ENCODE assay signal across 8 cellular contexts in genomic region chr2:181683518-181684453, GRCh38. TPM values are rescaled to one million over a fixed set of nuclear protein-coding genes. Genes with fewer than 3 reads are reported as not detected.
DNase-seq lines count a peak whose midpoint lies in the region; ATAC-seq, FAIRE-seq and TF ChIP-seq lines count a peak whose summit lies in the region.

No MANE protein-coding gene starts in this region.

- POLR2A ChIA-PET in HepG2 (lab: Yijun Ruan, JAX) = no interaction called here

- 0 out of 2 replicates have a peak overlapping the region, but pooled peaks have one; percentile 13 for H3K4me3 ChIP-seq in HFF-Myc (replicated peaks; ENCODE audit: low read depth, low read length)
- no peak overlapping the region for H3K4me3 ChIP-seq in HepG2 (replicated peaks in 1 of 3; ENCODE audit: insufficient read depth in 1 of 3, low read depth in 2 of 3, low read length in 3 of 3)
- H3K4me3 ChIP-seq in esophagus squamous epithelium = peak overlapping the region in 2 of 4 donors; percentile 9 to 52

- H3K27ac Mint-ChIP-seq in activated naive CD4-positive, alpha-beta T cell treated with anti-CD3 and anti-CD28 coated beads, Interleukin-2, amount 50 U/mL, for 72 hours = no peak overlapping the region

- H3K36me3 ChIP-seq in HepG2 (replicated peaks in 1 of 2; ENCODE audit: control insufficient read depth in 1 of 2, insufficient read depth in 2 of 2, low read length in 2 of 2) (no peaks in the 10 kb centered on the region), esophagus squamous epithelium (no peaks in the 10 kb centered on the region)

- H3K4me1 ChIP-seq in HepG2 (ENCODE audit: insufficient read depth, low read length) = no peaks in the 10 kb centered on the region
- H3K4me1 ChIP-seq in esophagus squamous epithelium = peaks cover 15 to 41% (median 15%) of the 10 kb centered on the region in 3 donors

- DNase-seq in AG08396 (ENCODE audit: low spot score) (peak; percentile 69), HFF-Myc (ENCODE audit: extremely low read depth, low read depth) (no peak), HepG2 (ENCODE audit: low spot score) (no peak), superior temporal gyrus (ENCODE audit: extremely low spot score) (no peak), esophagus squamous epithelium (lab: John Stamatoyannopoulos, UW) (no peak)
- peak in 1 of 2 donors; percentile 39 for DNase-seq in activated naive CD4-positive, alpha-beta T cell treated with anti-CD3 and anti-CD28 coated beads, Interleukin-2, amount 50 U/mL, for 72 hours (ENCODE audit: low spot score in 2 of 2)

- no TSS peak for BruUV-seq in HepG2 (replicated peaks; lab: Mats Ljungman, UMichigan)

- 29% methylated on average over 70 of the region's 85 CpGs for WGBS in HepG2 (ENCODE audit: low lambda C conversion rate)
- 5 to 8% methylated on average over 12 to 39 of the region's 85 CpGs for WGBS in esophagus squamous epithelium, 2 donors

- H3K9me3 Mint-ChIP-seq in activated naive CD4-positive, alpha-beta T cell treated with anti-CD3 and anti-CD28 coated beads, Interleukin-2, amount 50 U/mL, for 72 hours = peaks cover 0 to 6% of the 10 kb centered on the region in 2 donors

- no peak for TF ChIP-seq POLR2A in HepG2 (IDR thresholded peaks at IDR 0.05; ENCODE audit: insufficient read depth in 1 of 2, low read depth in 2 of 2, low read length in 2 of 2)
- TF ChIP-seq POLR2A in esophagus squamous epithelium (IDR thresholded peaks at IDR 0.05) = no peak

- CTCF ChIA-PET in HepG2 (lab: Yijun Ruan, JAX; ENCODE audit: low intra/inter-chr PET ratio, low total read pairs) = no interaction called here

- H3K27me3 ChIP-seq in HepG2 (ENCODE audit: control insufficient read depth in 1 of 2, insufficient read depth in 2 of 2, low read length in 2 of 2) = peaks cover 9 to 54% of the 10 kb centered on the region in 2 experiments
- H3K27me3 ChIP-seq in esophagus squamous epithelium = peaks cover 31 to 100% (median 49%) of the 10 kb centered on the region in 4 donors

- peak; percentile 43 to 67 for ATAC-seq in activated naive CD4-positive, alpha-beta T cell treated with anti-CD3 and anti-CD28 coated beads, Interleukin-2, amount 50 U/mL, for 72 hours
- ATAC-seq in HepG2 (peak; percentile 36), HG03139 (IDR thresholded peaks at IDR 0.05; ENCODE audit: unreplicated experiment) (no peak), GM21381 (IDR thresholded peaks at IDR 0.05; ENCODE audit: unreplicated experiment) (no peak)

- TF ChIP-seq EP300 in HepG2 (IDR thresholded peaks at IDR 0.05; ENCODE audit: low read depth in 2 of 2, low read length in 2 of 2) = no peak
- TF ChIP-seq EP300 in HepG2 (CRISPR knock-in tag; IDR thresholded peaks at IDR 0.05; ENCODE audit: borderline replicate concordance) = no peak

- H3K27ac ChIP-seq in HepG2 (ENCODE audit: extremely low read length, insufficient read depth, low read length) = no peak overlapping the region
- H3K27ac ChIP-seq in esophagus squamous epithelium = no peak overlapping the region

- intact Hi-C loops in HepG2 (cut with micrococcal nuclease; ENCODE audit: unreplicated experiment) = no loop called here
- intact Hi-C loops in esophagus squamous epithelium (cut with DNase I) = no loop called here

- H2AFZ ChIP-seq in HepG2 (ENCODE audit: low read length) = no peak overlapping the region

- in situ Hi-C loops in HepG2 (cut with HindIII; ENCODE audit: extremely low pct_ligation_motif_present, low pct_unique_long_range_greater_than_20kb) = no loop called here

- no peak for TF ChIP-seq CTCF in HFF-Myc (IDR thresholded peaks at IDR 0.05; ENCODE audit: low read depth, low read length, missing control alignments)
- TF ChIP-seq CTCF in HepG2 (CRISPR knock-in tag; IDR thresholded peaks at IDR 0.05) = no peak
- TF ChIP-seq CTCF in esophagus squamous epithelium (IDR thresholded peaks at IDR 0.05) = no peak

- H3K9me3 ChIP-seq in HepG2 (ENCODE audit: low read length) (no peaks in the 10 kb centered on the region), esophagus squamous epithelium (no peaks in the 10 kb centered on the region)

- no peaks in the 10 kb centered on the region for H3K79me2 ChIP-seq in HepG2 (ENCODE audit: insufficient read depth, low read length)

- no peak overlapping the region for H3K4me2 ChIP-seq in HepG2 (ENCODE audit: low read depth, low read length)

- no peaks in the 10 kb centered on the region; the same call in 1 of the 2 replicates for H4K20me1 ChIP-seq in HepG2 (ENCODE audit: insufficient read depth, low read length)

- no peak for TF ChIP-seq RAD21 in HepG2 (CRISPR knock-in tag; IDR thresholded peaks at IDR 0.05)

- no peak for FAIRE-seq in HepG2 (lab: Jason Lieb, UNC)

- H3K36me3 Mint-ChIP-seq in activated naive CD4-positive, alpha-beta T cell treated with anti-CD3 and anti-CD28 coated beads, Interleukin-2, amount 50 U/mL, for 72 hours = peaks cover 20 to 37% of the 10 kb centered on the region in 2 donors

- H3K9ac ChIP-seq in HepG2 (ENCODE audit: insufficient read depth, low read depth, low read length) = no peak overlapping the region

TF ChIP-seq in HepG2, 621 proteins besides CTCF, POLR2A, EP300 and RAD21:
- TF ChIP-seq HNRNPK (IDR thresholded peaks at IDR 0.05; ENCODE audit: low read depth, low read length, poor library complexity, severe bottlenecking) (peak; percentile 76), ELF1 (CRISPR knock-in tag; IDR thresholded peaks at IDR 0.05) (no peak), ZNF724P (CRISPR knock-in tag; IDR thresholded peaks at IDR 0.05; ENCODE audit: borderline replicate concordance) (no peak), EZH2 (conservative IDR thresholded peaks at IDR 0.05; ENCODE audit: low read depth, low read length) (0 out of 2 replicates have a peak, but pooled peaks have one; percentile 11), PAX8 (CRISPR knock-in tag; IDR thresholded peaks at IDR 0.05; ENCODE audit: borderline replicate concordance) (no peak)

RNA-seq across cellular contexts. Expression of gene NEUROD1, which starts 3.5 kb away (rescaled TPM):
- total RNA-seq in activated naive CD4-positive, alpha-beta T cell treated with anti-CD3 and anti-CD28 coated beads, Interleukin-2, amount 50 U/mL, for 72 hours = not detected
- total RNA-seq in HepG2 (2016; rRNA removed; fragmentation: Illumina TruSeq; extraction: Trizol) = not detected in 2 replicates
- total RNA-seq in HepG2 (2016; cell fraction: cytosol; rRNA removed; fragmentation: Illumina TruSeq; extraction: Trizol; ENCODE audit: low read depth) = not detected in 2 replicates
- total RNA-seq in HepG2 (2016; cell fraction: insoluble cytoplasmic fraction; rRNA removed; fragmentation: Illumina TruSeq; extraction: Trizol) = not detected in 2 replicates
- total RNA-seq in HepG2 (2016; cell fraction: membrane; rRNA removed; fragmentation: Illumina TruSeq; extraction: Trizol) = not detected in 2 replicates
- total RNA-seq in HepG2 (2016; cell fraction: nucleus; rRNA removed; fragmentation: Illumina TruSeq; extraction: Trizol) = not detected in 2 replicates
- polyA plus RNA-seq in HepG2 (2011; rRNA removed) = not detected in 2 replicates
- not detected in 2 replicates for polyA plus RNA-seq in HepG2 (2011; cell fraction: cytosol; rRNA removed)
- not detected in 2 replicates for polyA plus RNA-seq in HepG2 (2011; cell fraction: nucleus; rRNA removed)
- not detected in 2 replicates for polyA plus RNA-seq in HepG2 (2012)
- not detected in 2 replicates for polyA plus RNA-seq in HepG2 (2016; cell fraction: cytosol; fragmentation: Illumina TruSeq; extraction: Trizol; ENCODE audit: low read depth)
- polyA plus RNA-seq in HepG2 (2016; cell fraction: insoluble cytoplasmic fraction; fragmentation: Illumina TruSeq; extraction: Trizol; ENCODE audit: low read depth) = not detected in 2 replicates
- polyA plus RNA-seq in HepG2 (2016; cell fraction: membrane; fragmentation: Illumina TruSeq; extraction: Trizol; ENCODE audit: low read depth) = not detected in 2 replicates
- not detected in 2 replicates for polyA plus RNA-seq in HepG2 (2016; cell fraction: nucleus; fragmentation: Illumina TruSeq; extraction: Trizol; ENCODE audit: insufficient read depth, low read depth)
- not detected in 2 replicates for polyA minus RNA-seq in HepG2 (2011; rRNA and poly(A)+ RNA removed; ENCODE audit: low replicate concordance)
- polyA minus RNA-seq in HepG2 (2011; cell fraction: cytosol; rRNA and poly(A)+ RNA removed) = not detected in 2 replicates
- polyA minus RNA-seq in HepG2 (2011; cell fraction: nucleus; rRNA and poly(A)+ RNA removed) = not detected in 2 replicates
- not detected for total RNA-seq in esophagus squamous epithelium

RNA-seq across cellular contexts. Expression of gene CERKL, which starts 26.9 kb away (rescaled TPM):
- total RNA-seq in activated naive CD4-positive, alpha-beta T cell treated with anti-CD3 and anti-CD28 coated beads, Interleukin-2, amount 50 U/mL, for 72 hours = not detected
- total RNA-seq in HepG2 (2016; rRNA removed; fragmentation: Illumina TruSeq; extraction: Trizol) (not detected in 2 replicates), esophagus squamous epithelium (under 1 TPM in 1 of 4 donors, not detected in 3; 0.15 TPM)
- not detected in 2 replicates for total RNA-seq in HepG2 (2016; cell fraction: cytosol; rRNA removed; fragmentation: Illumina TruSeq; extraction: Trizol; ENCODE audit: low read depth)
- total RNA-seq in HepG2 (2016; cell fraction: insoluble cytoplasmic fraction; rRNA removed; fragmentation: Illumina TruSeq; extraction: Trizol) = not detected in 2 replicates
- total RNA-seq in HepG2 (2016; cell fraction: membrane; rRNA removed; fragmentation: Illumina TruSeq; extraction: Trizol) = not detected in 2 replicates
- total RNA-seq in HepG2 (2016; cell fraction: nucleus; rRNA removed; fragmentation: Illumina TruSeq; extraction: Trizol) = not detected in 2 replicates
- not detected in 2 replicates for polyA plus RNA-seq in HepG2 (2011; rRNA removed)
- polyA plus RNA-seq in HepG2 (2011; cell fraction: cytosol; rRNA removed) = not detected in 2 replicates
- polyA plus RNA-seq in HepG2 (2011; cell fraction: nucleus; rRNA removed) = not detected in 2 replicates
- polyA plus RNA-seq in HepG2 (2012) = not detected in 2 replicates
- not detected in 2 replicates for polyA plus RNA-seq in HepG2 (2016; cell fraction: cytosol; fragmentation: Illumina TruSeq; extraction: Trizol; ENCODE audit: low read depth)
- polyA plus RNA-seq in HepG2 (2016; cell fraction: insoluble cytoplasmic fraction; fragmentation: Illumina TruSeq; extraction: Trizol; ENCODE audit: low read depth) = not detected in 2 replicates
- polyA plus RNA-seq in HepG2 (2016; cell fraction: membrane; fragmentation: Illumina TruSeq; extraction: Trizol; ENCODE audit: low read depth) = not detected in 2 replicates
- polyA plus RNA-seq in HepG2 (2016; cell fraction: nucleus; fragmentation: Illumina TruSeq; extraction: Trizol; ENCODE audit: insufficient read depth, low read depth) = not detected in 2 replicates
- not detected in 2 replicates for polyA minus RNA-seq in HepG2 (2011; rRNA and poly(A)+ RNA removed; ENCODE audit: low replicate concordance)
- polyA minus RNA-seq in HepG2 (2011; cell fraction: cytosol; rRNA and poly(A)+ RNA removed) = not detected in 2 replicates
- not detected in 2 replicates for polyA minus RNA-seq in HepG2 (2011; cell fraction: nucleus; rRNA and poly(A)+ RNA removed)

Comparison
In these comparisons a context has a peak if more than half of its experiments do, and no peak if none do; other contexts are left out.
1. ATAC-seq: peak in activated naive CD4-positive, alpha-beta T cell treated with anti-CD3 and anti-CD28 coated beads, Interleukin-2, amount 50 U/mL, for 72 hours (2 of 2) and HepG2 (single experiment); none in HG03139 (single experiment) and GM21381 (single experiment).